Comparison of ENCODE assay signal across 20 cellular contexts in genomic region chr9:133767625-133768024, GRCh38. TPM values are rescaled to one million over a fixed set of nuclear protein-coding genes. Genes with fewer than 3 reads are reported as not detected.
A peak's percentile ranks its signal among the peaks of the same experiment; 100 is the strongest.
DNase-seq lines count a peak whose midpoint lies in the region; ATAC-seq and TF ChIP-seq lines count a peak whose summit lies in the region.
"Had no signal": no experiment of that assay in that cellular context is flagged by ENCODE, and none has a peak within 500 bp of the region (broad histone marks: within the 10 kb centered on the region; RNA-seq: fewer than 3 reads in every experiment).

No MANE protein-coding gene starts in this region.

- no peak overlapping the region for H4K8ac ChIP-seq in H9 (replicated peaks; ENCODE audit: insufficient read length, low read depth, low read length)

- no peak overlapping the region for H3K56ac ChIP-seq in H9 (ENCODE audit: insufficient read length, low read depth, low read length)

- no peak overlapping the region for H3K9ac ChIP-seq in H9 (ENCODE audit: extremely low read depth, insufficient read length, low read length)

- H3K23me2 ChIP-seq in H9 (ENCODE audit: insufficient read length, low read depth, low read length, poor library complexity, severe bottlenecking), result no peaks in the 10 kb centered on the region

- TF ChIP-seq CTCF in coronary artery (IDR thresholded peaks at IDR 0.05) (no peak), type B pancreatic cell (conservative IDR thresholded peaks at IDR 0.05) (no peak), H9 (conservative IDR thresholded peaks at IDR 0.05) (no peak)

- no peak overlapping the region for H2BK20ac ChIP-seq in H9 (ENCODE audit: low read depth, low read length, poor library complexity, severe bottlenecking)

- H3K4me3 ChIP-seq in coronary artery, result no peak overlapping the region
- H3K4me3 ChIP-seq: GM12878, GM23338 had no signal

- H3K27ac ChIP-seq in coronary artery, result no peak overlapping the region
- H3K27ac ChIP-seq in H9 (ENCODE audit: insufficient read length, low read depth, low read length), result no peak overlapping the region

- POLR2A ChIA-PET in activated naive CD8-positive, alpha-beta T cell treated with anti-CD3 and anti-CD28 coated beads, Interleukin-2, amount 10 ng/mL, durations not matched to agents 7 days and 5 days (lab: Charles Lee), result no interaction called here

- peak; percentile 7 for DNase-seq in activated naive CD8-positive, alpha-beta T cell treated with anti-CD3 and anti-CD28 coated beads, Interleukin-2, amount 10 ng/mL, durations not matched to agents 7 days and 5 days
- DNase-seq in activated naive CD8-positive, alpha-beta T cell treated with anti-CD3 and anti-CD28 coated beads for 36 hours, result no peak
- DNase-seq in coronary artery (ENCODE audit: low spot score) (peak; percentile 46), mesenteric fat pad (ENCODE audit: low spot score) (peak; percentile 60), type B pancreatic cell (ENCODE audit: extremely low spot score, unreplicated experiment) (peak; percentile 39), glomerular visceral epithelial cell (ENCODE audit: extremely low spot score) (no peak), H9 (no peak)
- DNase-seq: C1 segment of cervical spinal cord; CD8-positive, alpha-beta memory T cell; DMS53; EL; MM.1S; NCI-H1092; NCI-H1436 treated with DMSO at 0.1 percent for 48 hours; NCI-H2029; NCI-H345; NCI-H524 treated with DMSO at 0.1 percent for 48 hours had no signal

- H3K9me3 ChIP-seq in H9 (ENCODE audit: control insufficient read depth, low read depth, low read length), result no peaks in the 10 kb centered on the region

- no peak overlapping the region for H2BK5ac ChIP-seq in H9 (ENCODE audit: insufficient read length, low read length)

- no peaks in the 10 kb centered on the region for H3K36me3 Mint-ChIP-seq in activated naive CD8-positive, alpha-beta T cell treated with anti-CD3 and anti-CD28 coated beads, Interleukin-2, amount 10 ng/mL, durations not matched to agents 7 days and 5 days
- peaks cover 15% of the 10 kb centered on the region for H3K36me3 Mint-ChIP-seq in activated naive CD8-positive, alpha-beta T cell treated with anti-CD3 and anti-CD28 coated beads for 36 hours
- H3K36me3 Mint-ChIP-seq in type B pancreatic cell, result peaks cover 49% of the 10 kb centered on the region
- peaks cover 35 to 66% (median 55%) of the 10 kb centered on the region in 3 experiments for H3K36me3 Mint-ChIP-seq in H9 (ENCODE audit: insufficient read depth in 1 of 3, low read depth in 3 of 3)

- no peak overlapping the region for H3K27ac Mint-ChIP-seq in activated naive CD8-positive, alpha-beta T cell treated with anti-CD3 and anti-CD28 coated beads, Interleukin-2, amount 10 ng/mL, durations not matched to agents 7 days and 5 days
- H3K27ac Mint-ChIP-seq in activated naive CD8-positive, alpha-beta T cell treated with anti-CD3 and anti-CD28 coated beads for 36 hours, result no peak overlapping the region
- H3K27ac Mint-ChIP-seq in type B pancreatic cell, result no peak overlapping the region
- H3K27ac Mint-ChIP-seq in H9, result no peak overlapping the region
- H3K27ac Mint-ChIP-seq: GM23338 had no signal

- no CpG with 5 or more reads among the region's 1 CpG for WGBS in H9 (ENCODE audit: extremely low coverage, insufficient read length, low lambda C conversion rate)

- H2BK12ac ChIP-seq in H9 (ENCODE audit: insufficient read length, low read depth, low read length), result no peak overlapping the region

- H3K18ac ChIP-seq in H9 (ENCODE audit: insufficient read length, low read depth, low read length), result no peak overlapping the region

- no peaks in the 10 kb centered on the region for H3K4me1 ChIP-seq in H9 (ENCODE audit: insufficient read depth, low read length)

- no peak overlapping the region for H2BK15ac ChIP-seq in H9 (ENCODE audit: low read depth, low read length)

- peaks cover 10% of the 10 kb centered on the region for H3K9me3 Mint-ChIP-seq in activated naive CD8-positive, alpha-beta T cell treated with anti-CD3 and anti-CD28 coated beads, Interleukin-2, amount 10 ng/mL, durations not matched to agents 7 days and 5 days
- H3K9me3 Mint-ChIP-seq in activated naive CD8-positive, alpha-beta T cell treated with anti-CD3 and anti-CD28 coated beads for 36 hours, result peaks cover 11% of the 10 kb centered on the region
- H3K9me3 Mint-ChIP-seq in type B pancreatic cell (no peaks in the 10 kb centered on the region), H9 (peaks cover 10% of the 10 kb centered on the region in 2 experiments)

- H3K14ac ChIP-seq in H9 (ENCODE audit: insufficient read depth, low read length), result no peak overlapping the region

- H3T11ph ChIP-seq in H9 (ENCODE audit: low read length), result no peak overlapping the region

- no peak overlapping the region for H3K4me3 Mint-ChIP-seq in activated naive CD8-positive, alpha-beta T cell treated with anti-CD3 and anti-CD28 coated beads, Interleukin-2, amount 10 ng/mL, durations not matched to agents 7 days and 5 days
- no peak overlapping the region for H3K4me3 Mint-ChIP-seq in activated naive CD8-positive, alpha-beta T cell treated with anti-CD3 and anti-CD28 coated beads for 36 hours
- H3K4me3 Mint-ChIP-seq in type B pancreatic cell (no peak overlapping the region), H9 (no peak overlapping the region)
- H3K4me3 Mint-ChIP-seq: CD8-positive, alpha-beta memory T cell; GM23338 had no signal

- no peak overlapping the region for H3K23ac ChIP-seq in H9 (ENCODE audit: insufficient read length, low read depth, low read length)

- no peaks in the 10 kb centered on the region for H3K27me3 ChIP-seq in H9 (ENCODE audit: insufficient read depth, low read length)

- no peak overlapping the region for H4K5ac ChIP-seq in H9 (ENCODE audit: insufficient read length, low read depth, low read length)

- no peak overlapping the region for H2BK120ac ChIP-seq in H9 (ENCODE audit: low read depth, low read length, poor library complexity, severe bottlenecking)

- no peak overlapping the region for H2AK5ac ChIP-seq in H9 (ENCODE audit: insufficient read length, low read length)

- H3K79me1 ChIP-seq in H9 (ENCODE audit: insufficient read depth, low read depth, low read length, poor library complexity, severe bottlenecking), result no peaks in the 10 kb centered on the region

- H4K91ac ChIP-seq in H9 (ENCODE audit: insufficient read length, low read depth, low read length), result no peak overlapping the region

- ATAC-seq in activated naive CD8-positive, alpha-beta T cell treated with anti-CD3 and anti-CD28 coated beads, Interleukin-2, amount 10 ng/mL, durations not matched to agents 7 days and 5 days (ENCODE audit: low read depth), result no peak
- ATAC-seq: GM12878, GM23338, HCT116 had no signal

- H3K4ac ChIP-seq in H9 (ENCODE audit: low read depth, low read length), result no peak overlapping the region

- H3K27me3 Mint-ChIP-seq in activated naive CD8-positive, alpha-beta T cell treated with anti-CD3 and anti-CD28 coated beads, Interleukin-2, amount 10 ng/mL, durations not matched to agents 7 days and 5 days, result peaks cover 8% of the 10 kb centered on the region
- H3K27me3 Mint-ChIP-seq in activated naive CD8-positive, alpha-beta T cell treated with anti-CD3 and anti-CD28 coated beads for 36 hours, result no peaks in the 10 kb centered on the region
- no peaks in the 10 kb centered on the region for H3K27me3 Mint-ChIP-seq in type B pancreatic cell
- H3K27me3 Mint-ChIP-seq in H9 (ENCODE audit: low read depth), result no peaks in the 10 kb centered on the region
- H3K27me3 Mint-ChIP-seq: CD8-positive, alpha-beta memory T cell had no signal

- no peak overlapping the region for H2AFZ ChIP-seq in H9 (ENCODE audit: low read length)
- H2AFZ ChIP-seq: GM23338 had no signal

- H3K4me2 ChIP-seq in H9 (ENCODE audit: insufficient read depth, insufficient read length, low read length), result no peak overlapping the region
- H3K4me2 ChIP-seq: GM23338 had no signal

- no peaks in the 10 kb centered on the region for H4K20me1 ChIP-seq in H9 (ENCODE audit: control insufficient read depth, insufficient read depth, insufficient read length)

- no peaks in the 10 kb centered on the region for H3K4me1 Mint-ChIP-seq in activated naive CD8-positive, alpha-beta T cell treated with anti-CD3 and anti-CD28 coated beads, Interleukin-2, amount 10 ng/mL, durations not matched to agents 7 days and 5 days
- no peaks in the 10 kb centered on the region for H3K4me1 Mint-ChIP-seq in activated naive CD8-positive, alpha-beta T cell treated with anti-CD3 and anti-CD28 coated beads for 36 hours
- H3K4me1 Mint-ChIP-seq in type B pancreatic cell (ENCODE audit: unreplicated experiment) (no peaks in the 10 kb centered on the region), H9 (no peaks in the 10 kb centered on the region)
- H3K4me1 Mint-ChIP-seq: CD8-positive, alpha-beta memory T cell; GM23338 had no signal

- no peaks in the 10 kb centered on the region for H3K79me2 ChIP-seq in H9 (ENCODE audit: insufficient read depth, low read length)

RNA-seq across cellular contexts. Expression of gene SARDH, which starts 29.5 kb away (rescaled TPM):
- total RNA-seq in activated naive CD8-positive, alpha-beta T cell treated with anti-CD3 and anti-CD28 coated beads, Interleukin-2, amount 10 ng/mL, durations not matched to agents 7 days and 5 days, result 1 to 10 TPM; 1.6 to 2.3 TPM
- 1 to 10 TPM; 2.3 to 2.7 TPM for total RNA-seq in activated naive CD8-positive, alpha-beta T cell treated with anti-CD3 and anti-CD28 coated beads for 36 hours
- total RNA-seq in mesenteric fat pad (0.87 TPM), type B pancreatic cell (ENCODE audit: low replicate concordance) (0.76 and 6.8 TPM in 2 replicates), H9 (2021) (5.3 TPM in 2 replicates)

Comparison
In these comparisons a context has a peak if more than half of its experiments do, and no peak if none do; other contexts are left out.
1. DNase-seq: peak in activated naive CD8-positive, alpha-beta T cell treated with anti-CD3 and anti-CD28 coated beads, Interleukin-2, amount 10 ng/mL, durations not matched to agents 7 days and 5 days (single experiment), coronary artery (single experiment), mesenteric fat pad (single experiment) and type B pancreatic cell (single experiment); none in activated naive CD8-positive, alpha-beta T cell treated with anti-CD3 and anti-CD28 coated beads for 36 hours (single experiment), glomerular visceral epithelial cell (single experiment) and H9 (single experiment).